ENCODE assay signal across 1 cellular context in genomic region chr6:157860505-157860991, GRCh38.
TF ChIP-seq lines count a peak whose summit lies in the region.

No MANE protein-coding gene starts in this region.

TF ChIP-seq in GM23338, 12 proteins besides CTCF, POLR2A, EP300 and RAD21 (continued from another document):
- TF ChIP-seq ZNF462 (CRISPR knock-in tag; IDR thresholded peaks at IDR 0.05), result no peak
- TF ChIP-seq STAT1 (IDR thresholded peaks at IDR 0.05; ENCODE audit: unreplicated experiment), result no peak
